1 cellular context compared by ENCODE assay signal in the genomic region with DNA sequence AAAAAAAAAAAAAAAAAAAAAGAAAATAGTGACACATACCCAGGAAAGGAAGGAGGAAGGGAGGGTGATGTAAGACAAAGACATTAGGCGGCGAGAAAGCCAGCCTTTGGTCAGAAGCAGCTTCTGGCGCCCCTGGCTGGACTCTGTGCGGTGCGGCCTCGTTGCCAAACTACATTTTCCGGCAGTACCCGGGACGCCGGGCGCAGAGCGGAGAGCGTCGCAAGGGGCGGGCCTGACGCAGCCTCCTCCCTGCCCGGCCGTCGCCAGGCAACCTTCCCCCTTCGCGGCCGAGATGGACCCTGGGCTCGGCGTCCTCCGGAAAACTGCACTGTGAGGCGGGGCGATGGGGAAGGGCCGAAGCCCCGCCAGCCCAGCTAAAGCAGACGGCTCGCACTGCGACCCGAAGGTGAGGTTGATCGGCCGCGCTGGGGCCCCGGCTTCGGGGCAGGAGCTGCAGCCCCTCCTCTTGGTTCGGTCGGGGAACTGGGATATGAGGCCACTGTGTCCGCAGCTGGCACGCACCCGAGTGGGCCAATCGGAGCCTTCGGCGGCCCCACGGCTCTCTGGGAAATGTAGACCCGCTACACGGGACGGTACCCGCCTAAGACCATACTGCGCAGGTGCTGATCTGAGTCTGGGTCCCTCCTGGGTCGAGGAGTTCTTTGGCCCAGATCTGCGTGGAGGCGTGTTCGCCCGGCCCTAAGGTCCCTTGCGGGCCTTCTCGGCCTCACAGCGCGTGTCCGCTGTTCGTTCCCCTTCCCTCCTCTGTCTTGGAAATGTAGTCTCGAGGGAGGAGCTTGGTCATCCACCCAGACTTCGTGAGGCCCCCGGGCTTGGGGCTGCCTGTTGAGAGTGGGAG.
TF ChIP-seq lines count a peak whose summit lies in the region.

No MANE protein-coding gene starts in this region.

TF ChIP-seq in HEK293, 187 proteins besides CTCF, POLR2A, EP300 and RAD21 (continued from another document):
- TF ChIP-seq, protein P1, sequence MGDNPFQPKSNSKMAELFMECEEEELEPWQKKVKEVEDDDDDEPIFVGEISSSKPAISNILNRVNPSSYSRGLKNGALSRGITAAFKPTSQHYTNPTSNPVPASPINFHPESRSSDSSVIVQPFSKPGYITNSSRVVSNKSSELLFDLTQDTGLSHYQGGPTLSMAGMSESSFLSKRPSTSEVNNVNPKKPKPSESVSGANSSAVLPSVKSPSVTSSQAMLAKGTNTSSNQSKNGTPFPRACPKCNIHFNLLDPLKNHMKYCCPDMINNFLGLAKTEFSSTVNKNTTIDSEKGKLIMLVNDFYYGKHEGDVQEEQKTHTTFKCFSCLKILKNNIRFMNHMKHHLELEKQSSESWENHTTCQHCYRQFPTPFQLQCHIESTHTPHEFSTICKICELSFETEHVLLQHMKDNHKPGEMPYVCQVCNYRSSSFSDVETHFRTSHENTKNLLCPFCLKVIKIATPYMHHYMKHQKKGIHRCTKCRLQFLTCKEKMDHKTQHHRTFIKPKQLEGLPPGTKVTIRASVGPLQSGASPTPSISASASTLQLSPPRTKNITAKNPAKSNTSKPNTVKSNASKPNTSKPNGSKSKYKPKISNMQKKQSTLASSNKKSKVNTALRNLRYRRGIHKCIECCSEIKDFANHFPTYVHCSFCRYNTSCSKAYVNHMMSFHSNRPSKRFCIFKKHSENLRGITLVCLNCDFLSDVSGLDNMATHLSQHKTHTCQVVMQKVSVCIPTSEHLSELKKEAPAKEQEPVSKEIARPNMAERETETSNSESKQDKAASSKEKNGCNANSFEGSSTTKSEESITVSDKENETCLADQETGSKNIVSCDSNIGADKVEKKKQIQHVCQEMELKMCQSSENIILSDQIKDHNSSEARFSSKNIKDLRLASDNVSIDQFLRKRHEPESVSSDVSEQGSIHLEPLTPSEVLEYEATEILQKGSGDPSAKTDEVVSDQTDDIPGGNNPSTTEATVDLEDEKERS (tag by site-specific recombination; IDR thresholded peaks at IDR 0.05), result no peak
- TF ChIP-seq ZNF274 (IDR thresholded peaks at IDR 0.05; ENCODE audit: low read length) (no peak), ZNF274 (tag by site-specific recombination; IDR thresholded peaks at IDR 0.05; ENCODE audit: borderline replicate concordance) (no peak), SP3 (tag by site-specific recombination; IDR thresholded peaks at IDR 0.05) (peak; percentile 92), GLI4 (tag by site-specific recombination; IDR thresholded peaks at IDR 0.05) (no peak), ZNF530 (tag by site-specific recombination; IDR thresholded peaks at IDR 0.05; ENCODE audit: low read depth) (no peak), WT1 (tag by site-specific recombination; IDR thresholded peaks at IDR 0.05) (no peak), ZNF174 (tag by site-specific recombination; IDR thresholded peaks at IDR 0.05) (no peak), ZNF324 (tag by site-specific recombination; IDR thresholded peaks at IDR 0.05) (no peak)
- TF ChIP-seq, protein P2, sequence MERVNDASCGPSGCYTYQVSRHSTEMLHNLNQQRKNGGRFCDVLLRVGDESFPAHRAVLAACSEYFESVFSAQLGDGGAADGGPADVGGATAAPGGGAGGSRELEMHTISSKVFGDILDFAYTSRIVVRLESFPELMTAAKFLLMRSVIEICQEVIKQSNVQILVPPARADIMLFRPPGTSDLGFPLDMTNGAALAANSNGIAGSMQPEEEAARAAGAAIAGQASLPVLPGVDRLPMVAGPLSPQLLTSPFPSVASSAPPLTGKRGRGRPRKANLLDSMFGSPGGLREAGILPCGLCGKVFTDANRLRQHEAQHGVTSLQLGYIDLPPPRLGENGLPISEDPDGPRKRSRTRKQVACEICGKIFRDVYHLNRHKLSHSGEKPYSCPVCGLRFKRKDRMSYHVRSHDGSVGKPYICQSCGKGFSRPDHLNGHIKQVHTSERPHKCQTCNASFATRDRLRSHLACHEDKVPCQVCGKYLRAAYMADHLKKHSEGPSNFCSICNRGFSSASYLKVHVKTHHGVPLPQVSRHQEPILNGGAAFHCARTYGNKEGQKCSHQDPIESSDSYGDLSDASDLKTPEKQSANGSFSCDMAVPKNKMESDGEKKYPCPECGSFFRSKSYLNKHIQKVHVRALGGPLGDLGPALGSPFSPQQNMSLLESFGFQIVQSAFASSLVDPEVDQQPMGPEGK (tag by site-specific recombination; IDR thresholded peaks at IDR 0.05), result peak; percentile 76
